In the genomic region with DNA sequence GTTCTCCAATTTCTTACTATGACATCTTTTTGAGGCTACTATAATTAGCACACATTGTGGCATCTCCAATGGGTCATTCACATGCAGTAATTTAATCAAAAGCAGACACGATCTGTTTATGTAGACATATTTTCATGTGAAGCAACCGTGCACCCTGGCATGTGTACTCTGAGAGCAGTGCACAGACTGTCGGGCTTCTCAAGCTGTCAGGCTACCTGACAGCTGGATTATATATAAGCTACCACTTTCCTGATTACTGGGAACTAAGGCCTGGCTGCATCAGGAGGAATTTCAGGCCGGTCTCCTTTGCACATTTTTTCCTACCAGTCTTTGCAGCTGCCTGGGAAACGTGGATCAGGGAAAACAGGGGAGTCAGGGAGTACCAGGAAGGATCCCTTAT, we compare ENCODE assay signal across 17 cellular contexts.
DNase-seq lines count a peak whose midpoint lies in the region; ATAC-seq and TF ChIP-seq lines count a peak whose summit lies in the region.
"Had no signal": no experiment of that assay in that cellular context is flagged by ENCODE, and none has a peak within 500 bp of the region (broad histone marks: within the 10 kb centered on the region; RNA-seq: fewer than 3 reads in every experiment).

No MANE protein-coding gene starts in this region.

- H3K36me3 ChIP-seq in left ventricle myocardium inferior, result no peaks in the 10 kb centered on the region

- H3K4me3 ChIP-seq in left ventricle myocardium inferior, result no peak overlapping the region
- H3K4me3 ChIP-seq: A549, lower lobe of right lung, suprapubic skin had no signal

- peak overlapping the region; percentile 61 for H3K27ac ChIP-seq in left ventricle myocardium inferior (replicated peaks)
- H3K27ac ChIP-seq: lower lobe of right lung, suprapubic skin had no signal

- peak overlapping the region in 4 of 5 experiments; percentile 30 to 96 (median 80) for H3K27ac Mint-ChIP-seq in brain
- no peak overlapping the region for H3K27ac Mint-ChIP-seq in activated naive CD8-positive, alpha-beta T cell treated with anti-CD3 and anti-CD28 coated beads, Interleukin-2, amount 50 U/mL, for 24 hours
- H3K27ac Mint-ChIP-seq: IgD-negative memory B cell had no signal

- no peaks in the 10 kb centered on the region for H3K9me3 ChIP-seq in left ventricle myocardium inferior (replicated peaks)
- H3K9me3 ChIP-seq: A549, lower lobe of right lung, suprapubic skin had no signal

- TF ChIP-seq CTCF in left ventricle myocardium inferior (IDR thresholded peaks at IDR 0.05; ENCODE audit: borderline replicate concordance) (peak; percentile 21), brain (conservative IDR thresholded peaks at IDR 0.05) (no peak)

- intact Hi-C loops in left ventricle myocardium inferior (cut with micrococcal nuclease), result no loop called here
- intact Hi-C loops in Right ventricle myocardium inferior (cut with DNase I), result no loop called here

- no peaks in the 10 kb centered on the region for H3K27me3 Mint-ChIP-seq in brain
- no peaks in the 10 kb centered on the region for H3K27me3 Mint-ChIP-seq in activated naive CD8-positive, alpha-beta T cell treated with anti-CD3 and anti-CD28 coated beads, Interleukin-2, amount 50 U/mL, for 24 hours
- H3K27me3 Mint-ChIP-seq: IgD-negative memory B cell had no signal

- H3K36me3 Mint-ChIP-seq in brain, result peaks cover 14% of the 10 kb centered on the region
- H3K36me3 Mint-ChIP-seq in activated naive CD8-positive, alpha-beta T cell treated with anti-CD3 and anti-CD28 coated beads, Interleukin-2, amount 50 U/mL, for 24 hours (ENCODE audit: low read depth), result peaks cover 17% of the 10 kb centered on the region

- peaks cover 0 to 3% (median 0%) of the 10 kb centered on the region in 5 experiments for H3K9me3 Mint-ChIP-seq in brain
- no peaks in the 10 kb centered on the region for H3K9me3 Mint-ChIP-seq in activated naive CD8-positive, alpha-beta T cell treated with anti-CD3 and anti-CD28 coated beads, Interleukin-2, amount 50 U/mL, for 24 hours
- H3K9me3 Mint-ChIP-seq: IgD-negative memory B cell had no signal

- ATAC-seq in Right ventricle myocardium inferior (no peak), HG03280 (IDR thresholded peaks at IDR 0.05; ENCODE audit: unreplicated experiment) (no peak), HG03520 (IDR thresholded peaks at IDR 0.05; ENCODE audit: unreplicated experiment) (no peak)
- ATAC-seq in activated naive CD8-positive, alpha-beta T cell treated with anti-CD3 and anti-CD28 coated beads, Interleukin-2, amount 50 U/mL, for 24 hours, result no peak
- ATAC-seq: A549, lower lobe of right lung had no signal

- H3K4me1 Mint-ChIP-seq in brain, result peaks cover 66% of the 10 kb centered on the region
- peaks cover 20% of the 10 kb centered on the region for H3K4me1 Mint-ChIP-seq in activated naive CD8-positive, alpha-beta T cell treated with anti-CD3 and anti-CD28 coated beads, Interleukin-2, amount 50 U/mL, for 24 hours

- peak overlapping the region in 1 of 5 experiments; percentile 33 for H3K4me3 Mint-ChIP-seq in brain
- no peak overlapping the region for H3K4me3 Mint-ChIP-seq in activated naive CD8-positive, alpha-beta T cell treated with anti-CD3 and anti-CD28 coated beads, Interleukin-2, amount 50 U/mL, for 24 hours
- H3K4me3 Mint-ChIP-seq: IgD-negative memory B cell had no signal

- no peaks in the 10 kb centered on the region for H3K27me3 ChIP-seq in left ventricle myocardium inferior (ENCODE audit: low read depth)
- H3K27me3 ChIP-seq: suprapubic skin had no signal

- peaks cover 77% of the 10 kb centered on the region for H3K4me1 ChIP-seq in left ventricle myocardium inferior

- no peak for DNase-seq in left ventricle myocardium inferior
- DNase-seq in Right ventricle myocardium inferior (ENCODE audit: missing footprints), result no peak
- peak; percentile 43 for DNase-seq in left kidney (ENCODE audit: low read depth, low spot score)
- DNase-seq in activated naive CD8-positive, alpha-beta T cell treated with anti-CD3 and anti-CD28 coated beads, Interleukin-2, amount 50 U/mL, for 24 hours, result no peak
- no peak for DNase-seq in 8988T
- DNase-seq: activated CD4-positive, alpha-beta T cell treated with anti-CD3 and anti-CD28 coated beads, Interleukin-2, amount 50 U/mL, for 48 hours; DMS153; lower lobe of right lung; NCI-H1105; NCI-H526 treated with DMSO at 0.1 percent for 48 hours; nucleus accumbens had no signal
